In the genomic region with DNA sequence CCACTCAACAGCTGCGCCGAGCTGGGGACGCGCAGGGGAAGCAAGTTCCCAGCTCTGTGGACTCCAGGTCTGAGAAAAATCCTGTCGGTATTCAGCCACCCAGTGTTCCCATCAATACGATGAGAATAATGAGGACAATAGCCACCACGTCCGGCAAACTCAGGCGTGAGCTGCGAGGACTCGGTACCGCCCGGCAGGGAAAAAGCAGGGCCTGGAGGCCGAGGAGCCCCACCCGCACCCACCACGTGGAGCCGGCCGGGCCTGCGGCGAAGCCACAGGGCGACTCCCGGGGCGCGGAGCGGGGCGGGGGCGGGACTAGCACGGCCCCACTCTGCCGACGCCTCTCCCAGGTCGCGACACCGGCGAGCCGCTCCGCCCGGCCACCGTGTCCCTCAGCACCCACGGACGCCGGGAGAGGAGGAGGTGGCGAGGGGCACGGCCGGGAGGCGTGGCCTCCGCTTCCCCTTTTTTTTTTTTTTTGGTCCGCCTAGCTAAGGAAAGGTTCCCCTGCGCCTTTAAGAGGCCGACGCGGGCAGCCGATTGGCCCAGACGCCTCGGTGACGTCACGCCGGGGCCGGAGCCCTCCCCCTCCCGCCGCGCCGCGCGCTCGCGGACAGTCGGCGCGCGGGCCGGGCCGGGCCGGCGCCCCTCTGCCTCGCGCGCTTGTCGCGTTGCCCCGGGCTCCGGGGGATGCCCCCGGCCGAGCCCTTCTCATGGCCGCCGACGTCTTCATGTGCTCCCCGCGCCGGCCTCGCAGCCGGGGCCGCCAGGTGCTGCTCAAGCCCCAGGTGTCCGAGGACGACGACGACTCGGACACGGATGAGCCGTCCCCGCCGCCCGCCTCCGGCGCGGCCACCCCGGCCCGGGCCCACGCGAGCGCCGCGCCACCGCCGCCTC, we compare ENCODE assay signal across 1 cellular context.
TF ChIP-seq lines count a peak whose summit lies in the region.

A gene with protein sequence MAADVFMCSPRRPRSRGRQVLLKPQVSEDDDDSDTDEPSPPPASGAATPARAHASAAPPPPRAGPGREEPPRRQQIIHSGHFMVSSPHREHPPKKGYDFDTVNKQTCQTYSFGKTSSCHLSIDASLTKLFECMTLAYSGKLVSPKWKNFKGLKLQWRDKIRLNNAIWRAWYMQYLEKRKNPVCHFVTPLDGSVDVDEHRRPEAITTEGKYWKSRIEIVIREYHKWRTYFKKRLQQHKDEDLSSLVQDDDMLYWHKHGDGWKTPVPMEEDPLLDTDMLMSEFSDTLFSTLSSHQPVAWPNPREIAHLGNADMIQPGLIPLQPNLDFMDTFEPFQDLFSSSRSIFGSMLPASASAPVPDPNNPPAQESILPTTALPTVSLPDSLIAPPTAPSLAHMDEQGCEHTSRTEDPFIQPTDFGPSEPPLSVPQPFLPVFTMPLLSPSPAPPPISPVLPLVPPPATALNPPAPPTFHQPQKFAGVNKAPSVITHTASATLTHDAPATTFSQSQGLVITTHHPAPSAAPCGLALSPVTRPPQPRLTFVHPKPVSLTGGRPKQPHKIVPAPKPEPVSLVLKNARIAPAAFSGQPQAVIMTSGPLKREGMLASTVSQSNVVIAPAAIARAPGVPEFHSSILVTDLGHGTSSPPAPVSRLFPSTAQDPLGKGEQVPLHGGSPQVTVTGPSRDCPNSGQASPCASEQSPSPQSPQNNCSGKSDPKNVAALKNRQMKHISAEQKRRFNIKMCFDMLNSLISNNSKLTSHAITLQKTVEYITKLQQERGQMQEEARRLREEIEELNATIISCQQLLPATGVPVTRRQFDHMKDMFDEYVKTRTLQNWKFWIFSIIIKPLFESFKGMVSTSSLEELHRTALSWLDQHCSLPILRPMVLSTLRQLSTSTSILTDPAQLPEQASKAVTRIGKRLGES (plus strand): TSS at position 616 of the 897 bp plus-strand sequence. CDS start 98 bp downstream, at position 714.

TF ChIP-seq in endothelial cell of umbilical vein, 7 proteins besides CTCF, POLR2A, EP300 and RAD21 (continued from another document):
- TF ChIP-seq POLR2AphosphoS5 (IDR thresholded peaks at IDR 0.05; ENCODE audit: insufficient read depth, low read depth, low read length), result peak; percentile 96
- TF ChIP-seq, protein P1, sequence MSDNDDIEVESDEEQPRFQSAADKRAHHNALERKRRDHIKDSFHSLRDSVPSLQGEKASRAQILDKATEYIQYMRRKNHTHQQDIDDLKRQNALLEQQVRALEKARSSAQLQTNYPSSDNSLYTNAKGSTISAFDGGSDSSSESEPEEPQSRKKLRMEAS (IDR thresholded peaks at IDR 0.05; ENCODE audit: insufficient read depth, insufficient read length), result peak; percentile 71
TF ChIP-seq in endothelial cell of umbilical vein: peak in this region for 3.
